In genomic region chr10:110535958-110536891, GRCh38 we compare ENCODE assay signal across 8 cellular contexts. TPM values are rescaled to one million over a fixed set of nuclear protein-coding genes. Genes with fewer than 3 reads are reported as not detected.
DNase-seq lines count a peak whose midpoint lies in the region; ATAC-seq and TF ChIP-seq lines count a peak whose summit lies in the region.

No MANE protein-coding gene starts in this region.

- DNase-seq in DMS53 (lab: John Stamatoyannopoulos, UW) (peak; percentile 16), DMS53 treated with DMSO at 0.1 percent for 48 hours (lab: John Stamatoyannopoulos, UW; ENCODE audit: unreplicated experiment) (no peak), left ventricle myocardium superior (peak; percentile 36), NCI-H146 treated with DMSO at 0.1 percent for 48 hours (lab: John Stamatoyannopoulos, UW; ENCODE audit: unreplicated experiment) (no peak)
- DNase-seq in activated T-cell treated with anti-CD3 and anti-CD28 coated beads, Interleukin-2, amount 50 U/mL, for 48 hours: peak; percentile 84 to 86
- peak; percentile 23 to 55 (median 42) for DNase-seq in stimulated activated CD4-positive, alpha-beta T cell treated with anti-CD3 and anti-CD28 coated beads, TNF-alpha, amount 100 ng/mL, for 4 hours (ENCODE audit: low read depth in 3 of 3)

- H3K4me3 ChIP-seq in OCI-LY3 (ENCODE audit: low read length): peak overlapping the region; percentile 63

- intact Hi-C loops in left ventricle myocardium superior (cut with micrococcal nuclease): loop anchor here (5.0 kb wide), 1 partner anchor 184 kb away; no protein-coding TSS in a partner anchor

- H4K20me1 ChIP-seq in OCI-LY3 (ENCODE audit: insufficient read depth, low read length): no peaks in the 10 kb centered on the region

- H3K36me3 ChIP-seq in OCI-LY3 (replicated peaks; ENCODE audit: low read depth, low read length): no peaks in the 10 kb centered on the region

- H2AFZ ChIP-seq in OCI-LY3 (ENCODE audit: low read depth, low read length): no peak overlapping the region

- H3K9me3 ChIP-seq in OCI-LY3 (ENCODE audit: insufficient read depth, low read length): no peaks in the 10 kb centered on the region

- H3K79me2 ChIP-seq in OCI-LY3 (ENCODE audit: low read length): no peaks in the 10 kb centered on the region

- ATAC-seq in HG02884 (IDR thresholded peaks at IDR 0.05; ENCODE audit: unreplicated experiment) (peak; percentile 82), left ventricle myocardium superior (peak; percentile 76)

- no peak overlapping the region for H3K27ac ChIP-seq in OCI-LY3 (ENCODE audit: low read length)

- H3K27me3 ChIP-seq in OCI-LY3 (ENCODE audit: low read depth, low read length): peaks cover 5% of the 10 kb centered on the region; the same call in 1 of the 2 replicates

- peak; percentile 40 for TF ChIP-seq CTCF in OCI-LY3 (IDR thresholded peaks at IDR 0.05; ENCODE audit: low read depth, low read length)

- H3K9ac ChIP-seq in OCI-LY3 (ENCODE audit: low read length): no peak overlapping the region

- peak overlapping the region; percentile 73 for H3K4me2 ChIP-seq in OCI-LY3 (ENCODE audit: low read length)

- H3K4me1 ChIP-seq in OCI-LY3 (ENCODE audit: low read length): peaks cover 27% of the 10 kb centered on the region

RNA-seq across cellular contexts. Expression of gene SMC3, which starts 31.3 kb away (rescaled TPM):
- 24.3 TPM for total RNA-seq in left ventricle myocardium superior

RNA-seq across cellular contexts. Expression of gene DUSP5, which starts 38.5 kb away (rescaled TPM):
- 7.1 TPM for total RNA-seq in left ventricle myocardium superior

Comparison
In these comparisons a context has a peak if more than half of its experiments do, and no peak if none do; other contexts are left out.
1. DNase-seq: peak in DMS53 (single experiment), activated T-cell treated with anti-CD3 and anti-CD28 coated beads, Interleukin-2, amount 50 U/mL, for 48 hours (2 of 2), left ventricle myocardium superior (single experiment) and stimulated activated CD4-positive, alpha-beta T cell treated with anti-CD3 and anti-CD28 coated beads, TNF-alpha, amount 100 ng/mL, for 4 hours (3 of 3); none in DMS53 treated with DMSO at 0.1 percent for 48 hours (single experiment) and NCI-H146 treated with DMSO at 0.1 percent for 48 hours (single experiment).